ENCODE assay signal across 8 cellular contexts in the genomic region with DNA sequence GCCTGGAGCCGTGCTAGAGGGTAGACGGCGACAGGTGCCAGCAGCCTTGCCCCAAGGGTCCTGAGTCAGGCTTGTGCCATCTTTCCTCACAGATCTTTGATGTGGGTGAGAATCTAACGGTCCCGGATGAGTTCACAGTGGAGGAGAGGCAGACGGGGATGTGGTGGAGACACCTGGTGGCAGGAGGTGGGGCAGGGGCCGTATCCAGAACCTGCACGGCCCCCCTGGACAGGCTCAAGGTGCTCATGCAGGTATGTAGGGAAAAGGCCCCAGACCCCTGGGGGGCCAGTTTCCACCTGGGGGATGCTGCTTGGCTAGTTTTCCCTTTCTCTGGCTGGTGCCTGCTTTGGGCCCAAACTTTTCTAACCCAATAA. TPM values are rescaled to one million over a fixed set of nuclear protein-coding genes. Genes with fewer than 3 reads are reported as not detected.
A peak's percentile ranks its signal among the peaks of the same experiment; 100 is the strongest.
DNase-seq lines count a peak whose midpoint lies in the region; ATAC-seq and TF ChIP-seq lines count a peak whose summit lies in the region.

No MANE protein-coding gene starts in this region.

- no peak for TF ChIP-seq EP300 in upper lobe of left lung (IDR thresholded peaks at IDR 0.05)

- H3K27me3 Mint-ChIP-seq in activated T-cell treated with anti-CD3 and anti-CD28 coated beads, Interleukin-2, amount 50 U/mL, for 4 hours (ENCODE audit: low read depth): no peaks in the 10 kb centered on the region

- no peak for ATAC-seq in Right ventricle myocardium inferior
- ATAC-seq in activated T-cell treated with anti-CD3 and anti-CD28 coated beads, Interleukin-2, amount 50 U/mL, for 4 hours: peak; percentile 68 to 71
- no peak for ATAC-seq in upper lobe of left lung (ENCODE audit: low FRiP score in 2 of 2)
- no peak for ATAC-seq in HG02973 (IDR thresholded peaks at IDR 0.05; ENCODE audit: unreplicated experiment)
- no peak for ATAC-seq in esophagus mucosa
- ATAC-seq in GM19023 (IDR thresholded peaks at IDR 0.05; ENCODE audit: unreplicated experiment): no peak

- H3K36me3 Mint-ChIP-seq in activated T-cell treated with anti-CD3 and anti-CD28 coated beads, Interleukin-2, amount 50 U/mL, for 4 hours (ENCODE audit: insufficient read depth): peaks cover 27% of the 10 kb centered on the region

- H3K4me1 ChIP-seq in right atrium auricular region: peaks cover 0 to 72% of the 10 kb centered on the region in 2 donors
- peaks cover 35 to 60% (median 52%) of the 10 kb centered on the region in 4 donors for H3K4me1 ChIP-seq in upper lobe of left lung

- H3K9me3 ChIP-seq in right atrium auricular region (no peaks in the 10 kb centered on the region), upper lobe of left lung (no peaks in the 10 kb centered on the region)

- no peaks in the 10 kb centered on the region for H3K9me3 Mint-ChIP-seq in activated T-cell treated with anti-CD3 and anti-CD28 coated beads, Interleukin-2, amount 50 U/mL, for 4 hours

- H3K4me3 ChIP-seq in right atrium auricular region (no peak overlapping the region), upper lobe of left lung (no peak overlapping the region)

- TF ChIP-seq CTCF in right atrium auricular region (IDR thresholded peaks at IDR 0.05) (peak in 1 of 2 donors; percentile 36), upper lobe of left lung (IDR thresholded peaks at IDR 0.05) (no peak)

- WGBS in upper lobe of left lung, 2 donors: 75 to 85% methylated on average over 6 to 8 of the region's 8 CpGs

- intact Hi-C loops in Right ventricle myocardium inferior (cut with DNase I): no loop called here

- DNase-seq in right atrium auricular region (ENCODE audit: low spot score) (no peak), Right ventricle myocardium inferior (ENCODE audit: missing footprints) (no peak), kidney tubule cell (ENCODE audit: low spot score) (peak; percentile 44), upper lobe of left lung (no peak)
- peak; percentile 33 for DNase-seq in activated T-cell treated with anti-CD3 and anti-CD28 coated beads, Interleukin-2, amount 50 U/mL, for 4 hours

- no peaks in the 10 kb centered on the region for H3K27me3 ChIP-seq in right atrium auricular region
- H3K27me3 ChIP-seq in upper lobe of left lung: no peaks in the 10 kb centered on the region

- H3K4me1 Mint-ChIP-seq in activated T-cell treated with anti-CD3 and anti-CD28 coated beads, Interleukin-2, amount 50 U/mL, for 4 hours (ENCODE audit: low read depth): peaks cover 35% of the 10 kb centered on the region

- H3K27ac ChIP-seq in right atrium auricular region: peak overlapping the region; percentile 86 to 89
- H3K27ac ChIP-seq in upper lobe of left lung: peak overlapping the region in 3 of 4 donors; percentile 2 to 91 (median 53)

- H3K4me3 Mint-ChIP-seq in activated T-cell treated with anti-CD3 and anti-CD28 coated beads, Interleukin-2, amount 50 U/mL, for 4 hours: no peak overlapping the region

- H3K36me3 ChIP-seq in right atrium auricular region (peaks cover 71% of the 10 kb centered on the region), upper lobe of left lung (peaks cover 32 to 80% (median 72%) of the 10 kb centered on the region in 4 donors)

- no peak for TF ChIP-seq POLR2A in upper lobe of left lung (IDR thresholded peaks at IDR 0.05)

RNA-seq across cellular contexts. Expression of gene PTGES2, which starts 24.0 kb away (rescaled TPM):
- total RNA-seq in right atrium auricular region (100 to 1,000 TPM; 114 to 118 TPM), Right ventricle myocardium inferior (158 TPM), upper lobe of left lung (100 to 1,000 TPM in 1 of 6 donors, 10 to 100 TPM in 5; 45.9 to 116 (median 61.1) TPM), esophagus mucosa (52.0 TPM)
- 100 to 1,000 TPM; 123 to 132 (median 123) TPM for total RNA-seq in activated T-cell treated with anti-CD3 and anti-CD28 coated beads, Interleukin-2, amount 50 U/mL, for 4 hours

RNA-seq across cellular contexts. Expression of gene SLC25A25, which starts 35.5 kb away (rescaled TPM):
- total RNA-seq in right atrium auricular region: 10 to 100 TPM in 1 of 2 donors, 1 to 10 TPM in 1; 8.2 to 11.8 TPM
- 5.9 TPM for total RNA-seq in Right ventricle myocardium inferior
- 10 to 100 TPM; 13.9 to 16.3 (median 15.6) TPM for total RNA-seq in activated T-cell treated with anti-CD3 and anti-CD28 coated beads, Interleukin-2, amount 50 U/mL, for 4 hours
- 10 to 100 TPM; 23.6 to 40.2 (median 33.7) TPM for total RNA-seq in upper lobe of left lung
- 15.2 TPM for total RNA-seq in esophagus mucosa

RNA-seq across cellular contexts. Expression of gene NAIF1, which starts 36.5 kb away (rescaled TPM):
- total RNA-seq in right atrium auricular region (1 to 10 TPM; 5.8 to 8.2 TPM), Right ventricle myocardium inferior (5.1 TPM), upper lobe of left lung (10 to 100 TPM in 5 of 6 donors, 1 to 10 TPM in 1; 8.0 to 37.7 (median 13.0) TPM), esophagus mucosa (7.1 TPM)
- total RNA-seq in activated T-cell treated with anti-CD3 and anti-CD28 coated beads, Interleukin-2, amount 50 U/mL, for 4 hours: 10 to 100 TPM in 1 of 3 donors, 1 to 10 TPM in 2; 9.5 to 11.2 (median 9.7) TPM

RNA-seq across cellular contexts. Expression of gene LCN2, which starts 45.7 kb away (rescaled TPM):
- total RNA-seq in right atrium auricular region (not detected), Right ventricle myocardium inferior (not detected), upper lobe of left lung (100 to 1,000 TPM in 2 of 6 donors, 10 to 100 TPM in 3, 1 to 10 TPM in 1; 9.0 to 193 (median 38.2) TPM), esophagus mucosa (525 TPM)
- not detected for total RNA-seq in activated T-cell treated with anti-CD3 and anti-CD28 coated beads, Interleukin-2, amount 50 U/mL, for 4 hours

RNA-seq across cellular contexts. Expression of gene BBLN, which starts 56.5 kb away (rescaled TPM):
- 100 to 1,000 TPM; 219 to 362 TPM for total RNA-seq in right atrium auricular region
- 36.1 TPM for total RNA-seq in Right ventricle myocardium inferior
- total RNA-seq in activated T-cell treated with anti-CD3 and anti-CD28 coated beads, Interleukin-2, amount 50 U/mL, for 4 hours: 10 to 100 TPM; 71.0 to 72.7 (median 71.6) TPM
- 100 to 1,000 TPM in 3 of 6 donors, 10 to 100 TPM in 3; 62.4 to 204 (median 102) TPM for total RNA-seq in upper lobe of left lung
- total RNA-seq in esophagus mucosa: 56.1 TPM

Comparison
In these comparisons a context has a peak if more than half of its experiments do, and no peak if none do; other contexts are left out.
1. DNase-seq: peak in activated T-cell treated with anti-CD3 and anti-CD28 coated beads, Interleukin-2, amount 50 U/mL, for 4 hours (single experiment) and kidney tubule cell (single experiment); none in right atrium auricular region (single experiment), Right ventricle myocardium inferior (single experiment) and upper lobe of left lung (0 of 2).
2. ATAC-seq: peak in activated T-cell treated with anti-CD3 and anti-CD28 coated beads, Interleukin-2, amount 50 U/mL, for 4 hours (2 of 2); none in Right ventricle myocardium inferior (single experiment), upper lobe of left lung (0 of 2), HG02973 (single experiment), esophagus mucosa (single experiment) and GM19023 (single experiment).